In genomic region chr11:75532200-75532972, GRCh38 we compare ENCODE assay signal across 8 cellular contexts. TPM values are rescaled to one million over a fixed set of nuclear protein-coding genes. Genes with fewer than 3 reads are reported as not detected.
DNase-seq lines count a peak whose midpoint lies in the region; ATAC-seq and TF ChIP-seq lines count a peak whose summit lies in the region.

No MANE protein-coding gene starts in this region.

- H3K9me3 ChIP-seq in lung (ENCODE audit: control insufficient read depth in 2 of 2, insufficient read depth in 1 of 2, low read length in 1 of 2) = no peaks in the 10 kb centered on the region

- H3K27me3 ChIP-seq in dorsolateral prefrontal cortex (no peaks in the 10 kb centered on the region), lung (ENCODE audit: control insufficient read depth, insufficient read depth) (no peaks in the 10 kb centered on the region)

- intact Hi-C loops in dorsolateral prefrontal cortex (cut with DNase I) = loop anchor here (1.0 to 5.0 kb wide), 4 partner anchors 87 to 255 kb away; no protein-coding TSS in a partner anchor

- H3K27ac ChIP-seq in dorsolateral prefrontal cortex = no peak overlapping the region
- no peak overlapping the region for H3K27ac ChIP-seq in lung (ENCODE audit: low read depth in 1 of 2, low read length in 1 of 2)

- H3K36me3 ChIP-seq in lung (ENCODE audit: control insufficient read depth in 2 of 2, insufficient read depth in 2 of 2, low read length in 2 of 2) = no peaks in the 10 kb centered on the region

- peak; percentile 88 for DNase-seq in CD1c-positive myeloid dendritic cell (ENCODE audit: extremely low spot score)
- DNase-seq in NCI-H82 (lab: John Stamatoyannopoulos, UW) = peak; percentile 87
- peak; percentile 80 for DNase-seq in activated CD4-positive, alpha-beta T cell treated with anti-CD3 and anti-CD28 coated beads, Interleukin-2, amount 50 U/mL, for 1 hour
- peak in 8 of 10 donors; percentile 54 to 83 (median 76) for DNase-seq in dorsolateral prefrontal cortex
- peak; percentile 78 for DNase-seq in lung (ENCODE audit: low spot score)
- DNase-seq in stimulated activated CD8-positive, alpha-beta memory T cell treated with anti-CD3 and anti-CD28 coated beads, Interleukin-15, amount 100 ng/mL, for 48 hours (ENCODE audit: low read depth in 2 of 2) = peak; percentile 53 to 57

- peak; percentile 44 for ATAC-seq in HG02885 (IDR thresholded peaks at IDR 0.05; ENCODE audit: poor library complexity, unreplicated experiment)
- ATAC-seq in lung (ENCODE audit: insufficient read depth, low FRiP score) = peak; percentile 89
- no peak for ATAC-seq in GM18502 (IDR thresholded peaks at IDR 0.05; ENCODE audit: poor library complexity, unreplicated experiment)

- TF ChIP-seq CTCF in dorsolateral prefrontal cortex (IDR thresholded peaks at IDR 0.05 in 54 of 56, conservative IDR thresholded peaks at IDR 0.05 in 2 of 56; ENCODE audit: low read depth in 1 of 56, partially characterized antibody in 56 of 56) (peak; percentile 88 to 100 (median 96)), lung (IDR thresholded peaks at IDR 0.05; ENCODE audit: control extremely low read depth, extremely low read depth) (peak; percentile 94)

- peaks cover 0 to 3% of the 10 kb centered on the region in 2 donors for H3K4me1 ChIP-seq in lung (ENCODE audit: control insufficient read depth in 2 of 2, insufficient read depth in 2 of 2, low read length in 2 of 2)

- no peak overlapping the region for H3K4me3 ChIP-seq in dorsolateral prefrontal cortex
- H3K4me3 ChIP-seq in lung = no peak overlapping the region

- 44 to 48% methylated on average over 7 of the region's 7 CpGs for WGBS in lung, 2 donors

RNA-seq across cellular contexts. Expression of gene GDPD5, which starts 6.6 kb away (rescaled TPM):
- total RNA-seq in dorsolateral prefrontal cortex (10 to 100 TPM; 15.7 to 42.6 (median 27.3) TPM), lung (10 to 100 TPM; 15.9 to 24.7 TPM)
- 1 to 10 TPM; 6.2 to 8.2 TPM for polyA plus RNA-seq in lung

RNA-seq across cellular contexts. Expression of gene SERPINH1, which starts 29.7 kb away (rescaled TPM):
- total RNA-seq in dorsolateral prefrontal cortex = 100 to 1,000 TPM in 5 of 120 experiments, 10 to 100 TPM in 86, 1 to 10 TPM in 29; 5.4 to 227 (median 14.8) TPM
- 100 to 1,000 TPM; 234 to 585 TPM for total RNA-seq in lung
- 100 to 1,000 TPM; 112 to 340 TPM for polyA plus RNA-seq in lung
